In genomic region chr7:95545007-95545615, GRCh38 we compare ENCODE assay signal across 9 cellular contexts. TPM values are rescaled to one million over a fixed set of nuclear protein-coding genes. Genes with fewer than 3 reads are reported as not detected.
DNase-seq lines count a peak whose midpoint lies in the region; ATAC-seq and TF ChIP-seq lines count a peak whose summit lies in the region.
"Had no signal": no experiment of that assay in that cellular context is flagged by ENCODE, and none has a peak within 500 bp of the region (broad histone marks: within the 10 kb centered on the region; RNA-seq: fewer than 3 reads in every experiment).

No MANE protein-coding gene starts in this region.

- no peaks in the 10 kb centered on the region for H3F3A ChIP-seq in neural progenitor cell (ENCODE audit: low read depth)

- no peaks in the 10 kb centered on the region for H3K79me2 ChIP-seq in neural progenitor cell (ENCODE audit: low read depth)

- H3K4me1 ChIP-seq in neural progenitor cell, result peaks cover 7% of the 10 kb centered on the region

- no peaks in the 10 kb centered on the region for H3K36me3 ChIP-seq in neural progenitor cell
- H3K36me3 ChIP-seq: BLaER1 treated with 17β-estradiol and CSF1 and Interleukin-3, amounts not matched to agents 10 nM and 100 nM had no signal

- TF ChIP-seq CTCF in neural progenitor cell (IDR thresholded peaks at IDR 0.05), result peak; percentile 56

- no peaks in the 10 kb centered on the region for H3K27me3 Mint-ChIP-seq in neural progenitor cell (ENCODE audit: insufficient read depth, low read depth)

- H3K27ac Mint-ChIP-seq in neural progenitor cell, result no peak overlapping the region

- H3K27ac ChIP-seq in neural progenitor cell, result no peak overlapping the region
- H3K27ac ChIP-seq: BLaER1 treated with 17β-estradiol and CSF1 and Interleukin-3, amounts not matched to agents 10 nM and 100 nM had no signal

- no peaks in the 10 kb centered on the region for H3K27me3 ChIP-seq in neural progenitor cell
- H3K27me3 ChIP-seq: BLaER1 treated with 17β-estradiol and CSF1 and Interleukin-3, amounts not matched to agents 10 nM and 100 nM had no signal

- peaks cover 11% of the 10 kb centered on the region for H3K4me1 Mint-ChIP-seq in neural progenitor cell

- no peak overlapping the region for H3K9ac ChIP-seq in neural progenitor cell
- H3K9ac ChIP-seq: BLaER1 treated with 17β-estradiol and CSF1 and Interleukin-3, amounts not matched to agents 10 nM and 100 nM had no signal

- no peaks in the 10 kb centered on the region for H4K20me1 ChIP-seq in neural progenitor cell (ENCODE audit: low read depth)
- H4K20me1 ChIP-seq: BLaER1 treated with 17β-estradiol and CSF1 and Interleukin-3, amounts not matched to agents 10 nM and 100 nM had no signal

- H3K4me3 ChIP-seq in neural progenitor cell, result no peak overlapping the region
- H3K4me3 ChIP-seq: BLaER1 treated with 17β-estradiol and CSF1 and Interleukin-3, amounts not matched to agents 10 nM and 100 nM had no signal

- peak; percentile 16 for DNase-seq in NCI-H1436 (lab: John Stamatoyannopoulos, UW)
- no peak for DNase-seq in NCI-H1436 treated with DMSO at 0.1 percent for 48 hours (lab: John Stamatoyannopoulos, UW)
- peak; percentile 17 for DNase-seq in SHP77 treated with DMSO at 0.1 percent for 48 hours (lab: John Stamatoyannopoulos, UW)
- DNase-seq in fibroblast of peridontal ligament (ENCODE audit: extremely low read depth), result peak; percentile 83
- peak; percentile 42 for DNase-seq in neural progenitor cell (ENCODE audit: low spot score)
- DNase-seq in GOT3 (lab: John Stamatoyannopoulos, UW), result no peak

- no peaks in the 10 kb centered on the region for H3K36me3 Mint-ChIP-seq in neural progenitor cell

- H2AFZ ChIP-seq in neural progenitor cell (replicated peaks), result peak overlapping the region; percentile 72

- ATAC-seq in GM18909 (IDR thresholded peaks at IDR 0.05; ENCODE audit: poor library complexity, unreplicated experiment), result no peak
- ATAC-seq in GM21737 (IDR thresholded peaks at IDR 0.05; ENCODE audit: unreplicated experiment), result no peak

- H3K9me3 Mint-ChIP-seq in neural progenitor cell, result no peaks in the 10 kb centered on the region

- H3K9me3 ChIP-seq in neural progenitor cell (ENCODE audit: low read depth), result no peaks in the 10 kb centered on the region
- H3K9me3 ChIP-seq: BLaER1 treated with 17β-estradiol and CSF1 and Interleukin-3, amounts not matched to agents 10 nM and 100 nM had no signal

- no peak overlapping the region for H3K4me2 ChIP-seq in neural progenitor cell
- H3K4me2 ChIP-seq: BLaER1 treated with 17β-estradiol and CSF1 and Interleukin-3, amounts not matched to agents 10 nM and 100 nM had no signal

- no peak overlapping the region for H3K4me3 Mint-ChIP-seq in neural progenitor cell

RNA-seq across cellular contexts. Expression of gene PDK4, which starts 51.2 kb away (rescaled TPM):
- total RNA-seq in neural progenitor cell (ENCODE audit: low replicate concordance), result not detected in 2 replicates

RNA-seq across cellular contexts. Expression of gene ASB4, which starts 59.4 kb away (rescaled TPM):
- total RNA-seq in neural progenitor cell (ENCODE audit: low replicate concordance), result not detected in 2 replicates

Comparison
In these comparisons a context has a peak if more than half of its experiments do, and no peak if none do; other contexts are left out.
1. DNase-seq: peak in NCI-H1436 (single experiment), SHP77 treated with DMSO at 0.1 percent for 48 hours (single experiment), fibroblast of peridontal ligament (single experiment) and neural progenitor cell (single experiment); none in NCI-H1436 treated with DMSO at 0.1 percent for 48 hours (single experiment) and GOT3 (single experiment).